In the genomic region with DNA sequence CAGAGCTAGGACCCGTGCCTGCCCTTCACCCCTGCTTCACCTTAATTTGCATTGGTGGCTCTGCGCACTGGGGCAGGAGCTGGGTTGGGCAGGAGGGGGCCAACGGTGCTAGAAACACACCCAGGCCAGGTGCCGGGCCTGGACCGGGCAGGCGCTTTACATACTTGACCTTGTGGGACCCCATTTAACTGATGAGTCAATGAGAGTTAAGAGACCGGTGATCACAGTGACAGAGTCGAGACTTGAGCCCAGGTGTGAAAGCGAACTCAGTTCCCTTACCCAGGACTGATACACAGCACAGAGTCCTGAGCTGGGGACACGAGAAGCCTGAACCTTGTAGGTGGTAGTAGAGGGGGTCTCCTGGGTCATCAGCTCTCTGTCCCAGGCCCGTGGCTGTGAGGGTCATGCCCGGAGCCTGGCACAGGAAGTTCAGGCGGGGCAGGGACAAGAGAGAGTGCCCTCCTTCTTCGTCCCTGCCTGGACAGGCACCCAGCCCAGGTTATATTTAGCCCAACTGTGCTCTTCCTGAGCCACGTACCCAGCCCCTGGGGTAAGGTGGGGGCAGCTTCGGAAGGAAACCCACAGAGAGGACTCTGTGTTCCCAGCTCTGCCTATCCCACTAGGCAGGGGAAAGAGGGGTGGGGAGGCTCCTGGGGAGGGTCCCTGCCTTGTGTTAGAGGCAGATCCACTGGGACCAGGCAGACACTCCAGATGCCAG, we compare ENCODE assay signal across 9 cellular contexts. TPM values are rescaled to one million over a fixed set of nuclear protein-coding genes. Genes with fewer than 3 reads are reported as not detected.
DNase-seq lines count a peak whose midpoint lies in the region; ATAC-seq and TF ChIP-seq lines count a peak whose summit lies in the region.
"Had no signal": no experiment of that assay in that cellular context is flagged by ENCODE, and none has a peak within 500 bp of the region (broad histone marks: within the 10 kb centered on the region; RNA-seq: fewer than 3 reads in every experiment).

No MANE protein-coding gene starts in this region.

- H3K36me3 ChIP-seq in HUES64 (ENCODE audit: insufficient read depth, low read length) (no peaks in the 10 kb centered on the region), skeletal muscle tissue (ENCODE audit: control insufficient read depth in 3 of 3, insufficient read depth in 3 of 3, low read length in 3 of 3) (no peaks in the 10 kb centered on the region), PC-3 (ENCODE audit: low read depth, low read length) (no peaks in the 10 kb centered on the region)

- H3K9me2 ChIP-seq in PC-3 (replicated peaks; ENCODE audit: low read length): no peaks in the 10 kb centered on the region

- H3K27me3 ChIP-seq in HUES64 (ENCODE audit: insufficient read depth, low read length) (no peaks in the 10 kb centered on the region), skeletal muscle tissue (ENCODE audit: control insufficient read depth in 3 of 3, insufficient read depth in 3 of 3, low read length in 3 of 3) (no peaks in the 10 kb centered on the region), PC-3 (ENCODE audit: low read length) (no peaks in the 10 kb centered on the region)

- H2AFZ ChIP-seq in PC-3 (ENCODE audit: low read length): no peak overlapping the region

- WGBS in HUES64: 73% methylated on average over 16 of the region's 16 CpGs

- intact Hi-C loops in Right ventricle myocardium inferior (cut with DNase I): loop anchor here (5.0 kb wide), 1 partner anchor 191 kb away; a partner anchor contains a TSS
- intact Hi-C loops in PC-3 (cut with micrococcal nuclease): no loop called here

- no TSS peak for BruUV-seq in PC-3 (replicated peaks; lab: Mats Ljungman, UMichigan)

- H3K79me2 ChIP-seq in PC-3 (ENCODE audit: low read length): no peaks in the 10 kb centered on the region

- TF ChIP-seq CTCF in PC-3 (conservative IDR thresholded peaks at IDR 0.05; ENCODE audit: low read depth, low read length): no peak

- 0 out of 2 replicates have a peak overlapping the region, but pooled peaks have one; percentile 37 for H3K27ac ChIP-seq in HUES64 (ENCODE audit: low read depth, low read length)
- peak overlapping the region; percentile 95 for H3K27ac ChIP-seq in skeletal muscle tissue (ENCODE audit: low read depth, low read length)
- no peak overlapping the region for H3K27ac ChIP-seq in PC-3 (ENCODE audit: low read length)

- H3K4me3 ChIP-seq in HUES64 (ENCODE audit: low read length) (no peak overlapping the region), skeletal muscle tissue (ENCODE audit: low read length in 3 of 3) (peak overlapping the region in 2 of 3 donors; percentile 45 to 61), PC-3 (ENCODE audit: low read length) (no peak overlapping the region)
- H3K4me3 ChIP-seq: smooth muscle cell had no signal

- H3K4me1 ChIP-seq in HUES64 (ENCODE audit: insufficient read depth, low read length): peaks cover 6% of the 10 kb centered on the region
- H3K4me1 ChIP-seq in skeletal muscle tissue (ENCODE audit: control insufficient read depth in 3 of 3, insufficient read depth in 3 of 3, low read length in 3 of 3): peaks cover 33 to 55% (median 35%) of the 10 kb centered on the region in 3 donors
- no peaks in the 10 kb centered on the region for H3K4me1 ChIP-seq in PC-3 (ENCODE audit: insufficient read depth, low read length)

- CTCF ChIA-PET in PC-3 (lab: Charles Lee): no interaction called here

- peak; percentile 92 for ATAC-seq in Right ventricle myocardium inferior
- no peak for ATAC-seq in PC-3

- H3K9me3 ChIP-seq in HUES64 (ENCODE audit: insufficient read depth, low read depth, low read length) (no peaks in the 10 kb centered on the region), skeletal muscle tissue (ENCODE audit: control insufficient read depth in 3 of 3, low read length in 3 of 3) (no peaks in the 10 kb centered on the region), PC-3 (ENCODE audit: low read length) (no peaks in the 10 kb centered on the region)

- DNase-seq in Right ventricle myocardium inferior (ENCODE audit: missing footprints) (peak; percentile 75), SW 1271 (lab: John Stamatoyannopoulos, UW) (no peak), PC-3 (no peak)
- DNase-seq in stimulated activated naive CD4-positive, alpha-beta T cell treated with Interleukin-2 at 50 U/mL for 16 hours (lab: John Stamatoyannopoulos, UW): no peak

- no peaks in the 10 kb centered on the region for H3F3A ChIP-seq in PC-3 (ENCODE audit: low read length, unreplicated experiment)

- H3K9ac ChIP-seq in HUES64 (ENCODE audit: low read depth, low read length): no peak overlapping the region
- peak overlapping the region; percentile 61 to 85 (median 83) for H3K9ac ChIP-seq in skeletal muscle tissue (ENCODE audit: low read depth in 1 of 3, low read length in 3 of 3)
- H3K9ac ChIP-seq in PC-3 (ENCODE audit: low read length): no peak overlapping the region

- no peak overlapping the region for H3K4me2 ChIP-seq in PC-3 (ENCODE audit: low read length)
- H3K4me2 ChIP-seq: smooth muscle cell had no signal

- POLR2A ChIA-PET in PC-3 (lab: Charles Lee; ENCODE audit: unreplicated experiment): no interaction called here

- H4K20me1 ChIP-seq in PC-3 (ENCODE audit: low read length): no peaks in the 10 kb centered on the region

RNA-seq across cellular contexts. Expression of a gene that starts 1.9 kb away (rescaled TPM):
- 3.3 TPM for polyA plus RNA-seq in HUES64 (2013, experiment 1 of 2)
- 3.1 TPM for polyA plus RNA-seq in HUES64 (2013, experiment 2 of 2)
- 3.5 TPM for total RNA-seq in Right ventricle myocardium inferior
- 8.4 TPM for total RNA-seq in skeletal muscle tissue
- total RNA-seq in PC-3 (2014; rRNA removed): 2.2 and 2.7 TPM in 2 replicates

RNA-seq across cellular contexts. Expression of a gene that starts 14.5 kb away (rescaled TPM):
- polyA plus RNA-seq in HUES64 (2013, experiment 1 of 2): 4.3 TPM
- polyA plus RNA-seq in HUES64 (2013, experiment 2 of 2): 3.5 TPM
- total RNA-seq in Right ventricle myocardium inferior: 12.0 TPM
- 19.8 TPM for total RNA-seq in skeletal muscle tissue
- 16.1 and 16.8 TPM in 2 replicates for total RNA-seq in PC-3 (2014; rRNA removed)

RNA-seq across cellular contexts. Expression of a gene that starts 21.3 kb away (rescaled TPM):
- 0.20 TPM for polyA plus RNA-seq in HUES64 (2013, experiment 1 of 2)
- polyA plus RNA-seq in HUES64 (2013, experiment 2 of 2): 0.25 TPM
- total RNA-seq in Right ventricle myocardium inferior: not detected
- not detected for total RNA-seq in skeletal muscle tissue
- total RNA-seq in PC-3 (2014; rRNA removed): 0.46 TPM in 1 of 2 replicates, not detected in the other
- total RNA-seq: lung microvascular endothelial cell, RPMI7951, smooth muscle cell had no signal

RNA-seq across cellular contexts. Expression of a gene that starts 32.9 kb away (rescaled TPM):
- polyA plus RNA-seq in HUES64 (2013, experiment 1 of 2): 17.2 TPM
- polyA plus RNA-seq in HUES64 (2013, experiment 2 of 2): 21.0 TPM
- total RNA-seq in Right ventricle myocardium inferior: 28.2 TPM
- 52.2 TPM for total RNA-seq in skeletal muscle tissue
- 7.9 and 12.9 TPM in 2 replicates for total RNA-seq in PC-3 (2014; rRNA removed)

RNA-seq across cellular contexts. Expression of a gene that starts 54.3 kb away (rescaled TPM):
- 17.7 TPM for polyA plus RNA-seq in HUES64 (2013, experiment 1 of 2)
- polyA plus RNA-seq in HUES64 (2013, experiment 2 of 2): 21.0 TPM
- 127 TPM for total RNA-seq in Right ventricle myocardium inferior
- total RNA-seq in skeletal muscle tissue: 141 TPM
- 196 and 246 TPM in 2 replicates for total RNA-seq in PC-3 (2014; rRNA removed)

Comparison
In these comparisons a context has a peak if more than half of its experiments do, and no peak if none do; other contexts are left out.
1. H3K4me3 ChIP-seq: peak in skeletal muscle tissue (2 of 3); none in HUES64 (single experiment) and PC-3 (single experiment).
2. H3K9ac ChIP-seq: peak in skeletal muscle tissue (3 of 3); none in HUES64 (single experiment) and PC-3 (single experiment).